12 cellular contexts compared by ENCODE assay signal in the genomic region with DNA sequence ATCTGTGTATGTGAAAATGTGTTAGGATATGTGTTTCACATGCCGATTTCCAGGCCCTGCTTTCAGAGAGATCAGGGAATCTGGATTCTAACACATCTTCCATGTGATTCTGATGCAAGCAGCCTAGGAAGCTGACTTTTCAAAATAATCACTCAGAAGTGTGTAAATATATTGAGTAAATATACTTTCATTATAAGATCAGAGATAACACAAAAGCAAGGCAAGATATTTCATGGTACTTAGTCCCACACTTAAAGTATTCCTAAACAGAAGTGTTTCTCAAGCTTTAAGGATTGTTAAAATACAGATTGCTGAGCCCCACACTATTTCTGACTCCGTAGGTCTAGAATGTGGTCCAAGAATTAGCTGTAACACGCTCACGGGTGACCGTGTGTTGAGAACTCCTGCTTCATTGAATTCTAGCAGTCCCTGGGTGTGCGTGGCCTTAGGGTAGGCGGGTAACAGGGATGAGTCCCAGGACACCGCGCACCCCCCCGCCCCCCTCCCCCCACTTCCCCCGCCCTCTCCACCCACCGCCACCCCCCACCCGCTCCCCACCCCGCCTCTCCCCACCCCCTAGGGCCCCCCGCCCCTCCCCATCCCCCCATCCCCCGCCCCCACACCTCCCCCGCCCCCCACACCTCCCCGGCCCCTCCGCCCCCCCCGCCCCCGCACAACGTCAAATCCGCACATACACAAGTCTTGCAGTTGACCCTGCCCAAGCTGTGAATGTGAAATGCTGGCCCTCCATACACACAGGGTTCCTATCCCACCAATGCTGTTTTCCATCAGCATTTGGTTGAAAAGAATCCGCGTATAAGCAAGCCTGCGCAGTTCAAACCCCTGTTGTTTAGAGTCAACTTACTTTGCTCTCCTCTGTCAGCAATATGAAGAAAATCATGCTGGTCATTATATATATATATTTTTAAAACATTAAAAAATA.
DNase-seq lines count a peak whose midpoint lies in the region; ATAC-seq and TF ChIP-seq lines count a peak whose summit lies in the region.
"Had no signal": no experiment of that assay in that cellular context is flagged by ENCODE, and none has a peak within 500 bp of the region (broad histone marks: within the 10 kb centered on the region; RNA-seq: fewer than 3 reads in every experiment).

No MANE protein-coding gene starts in this region.

- H3K4me1 ChIP-seq in DND-41 (ENCODE audit: insufficient read depth, low read length) (peaks cover 71% of the 10 kb centered on the region), neuronal stem cell (ENCODE audit: control insufficient read depth in 2 of 2, insufficient read depth in 1 of 2, low read depth in 1 of 2, low read length in 2 of 2) (peaks cover 0 to 3% of the 10 kb centered on the region in 2 donors)

- no peak overlapping the region for H2AK5ac ChIP-seq in neuronal stem cell (ENCODE audit: low read depth, low read length)

- peak overlapping the region; percentile 95 for H3K27ac Mint-ChIP-seq in activated naive CD8-positive, alpha-beta T cell treated with anti-CD3 and anti-CD28 coated beads, Interleukin-2, amount 10 ng/mL, durations not matched to agents 7 days and 5 days
- no peak overlapping the region for H3K27ac Mint-ChIP-seq in nephron progenitor cell

- no peak for TF ChIP-seq CTCF in DND-41 (IDR thresholded peaks at IDR 0.05; ENCODE audit: borderline replicate concordance, extremely low read depth, low read length, poor library complexity, severe bottlenecking)
- TF ChIP-seq CTCF in nephron progenitor cell (IDR thresholded peaks at IDR 0.05): no peak

- DNase-seq in DND-41 (no peak), neuronal stem cell (ENCODE audit: low spot score) (no peak), anterior cingulate cortex (lab: John Stamatoyannopoulos, UW) (no peak), NCI-H82 (lab: John Stamatoyannopoulos, UW) (no peak), nephron progenitor cell (no peak)
- DNase-seq in activated naive CD8-positive, alpha-beta T cell treated with anti-CD3 and anti-CD28 coated beads, Interleukin-2, amount 10 ng/mL, durations not matched to agents 7 days and 5 days: no peak
- DNase-seq: hippocampal formation, NCI-H2029 treated with DMSO at 0.1 percent for 48 hours, SJCRH30 had no signal

- H4K8ac ChIP-seq in neuronal stem cell (ENCODE audit: low read depth, low read length): no peak overlapping the region

- no peak overlapping the region for H2BK120ac ChIP-seq in neuronal stem cell (ENCODE audit: low read depth, low read length)

- no peak overlapping the region for H3K23ac ChIP-seq in neuronal stem cell (ENCODE audit: low read depth, low read length, poor library complexity)

- no peak overlapping the region for H3K14ac ChIP-seq in neuronal stem cell (ENCODE audit: low read length)

- H3K4me3 ChIP-seq in DND-41 (ENCODE audit: low read depth in 1 of 2, low read length in 2 of 2) (no peak overlapping the region), neuronal stem cell (ENCODE audit: low read length in 2 of 2) (no peak overlapping the region)
- H3K4me3 ChIP-seq: coronary artery, SJCRH30 had no signal

- H3K4me3 Mint-ChIP-seq in activated naive CD8-positive, alpha-beta T cell treated with anti-CD3 and anti-CD28 coated beads, Interleukin-2, amount 10 ng/mL, durations not matched to agents 7 days and 5 days: peak overlapping the region; percentile 48
- H3K4me3 Mint-ChIP-seq in nephron progenitor cell: no peak overlapping the region
- H3K4me3 Mint-ChIP-seq: neural crest cell had no signal

- no peak overlapping the region for H2BK12ac ChIP-seq in neuronal stem cell (ENCODE audit: low read length)

- POLR2A ChIA-PET in activated naive CD8-positive, alpha-beta T cell treated with anti-CD3 and anti-CD28 coated beads, Interleukin-2, amount 10 ng/mL, durations not matched to agents 7 days and 5 days (lab: Charles Lee): interaction anchor here (0.5 to 5.1 kb wide), 8 partner anchors 7 to 719 kb away, joined by 3 to 179 read pairs (median 6); partner anchors contain the start of gene SLC39A10

- H3K79me2 ChIP-seq in DND-41 (ENCODE audit: insufficient read depth, low read length): peaks cover 17% of the 10 kb centered on the region

- H3K4ac ChIP-seq in neuronal stem cell (ENCODE audit: low read length): no peak overlapping the region

- peaks cover 50% of the 10 kb centered on the region for H3K4me1 Mint-ChIP-seq in activated naive CD8-positive, alpha-beta T cell treated with anti-CD3 and anti-CD28 coated beads, Interleukin-2, amount 10 ng/mL, durations not matched to agents 7 days and 5 days
- H3K4me1 Mint-ChIP-seq in nephron progenitor cell: no peaks in the 10 kb centered on the region
- H3K4me1 Mint-ChIP-seq: neural crest cell had no signal

- H2BK15ac ChIP-seq in neuronal stem cell (ENCODE audit: low read length): no peak overlapping the region

- H4K91ac ChIP-seq in neuronal stem cell (ENCODE audit: low read depth, low read length, poor library complexity): no peak overlapping the region

- H3K36me3 ChIP-seq in DND-41 (ENCODE audit: insufficient read depth, low read length) (no peaks in the 10 kb centered on the region), neuronal stem cell (replicated peaks in 1 of 2; ENCODE audit: control insufficient read depth in 2 of 2, insufficient read depth in 2 of 2, low read length in 2 of 2) (no peaks in the 10 kb centered on the region)
- H3K36me3 ChIP-seq: SJCRH30 had no signal

- H3K27ac ChIP-seq in DND-41 (ENCODE audit: low read length) (peak overlapping the region; percentile 98), neuronal stem cell (replicated peaks; ENCODE audit: low read length) (no peak overlapping the region)
- H3K27ac ChIP-seq: coronary artery, SJCRH30 had no signal

- no peaks in the 10 kb centered on the region for H3K9me3 ChIP-seq in DND-41 (ENCODE audit: insufficient read depth, low read length, severe bottlenecking)
- peaks cover 0 to 1% of the 10 kb centered on the region in 2 donors for H3K9me3 ChIP-seq in neuronal stem cell (replicated peaks in 1 of 2; ENCODE audit: control insufficient read depth in 2 of 2, insufficient read depth in 1 of 2, low read depth in 1 of 2, low read length in 2 of 2)
- H3K9me3 ChIP-seq: SJCRH30 had no signal

- H3K27me3 ChIP-seq in DND-41 (ENCODE audit: insufficient read depth, low read length, poor library complexity): no peaks in the 10 kb centered on the region
- H3K27me3 ChIP-seq in neuronal stem cell (ENCODE audit: control insufficient read depth in 3 of 3, insufficient read depth in 3 of 3, low read depth in 1 of 3, low read length in 3 of 3): no peaks in the 10 kb centered on the region
- H3K27me3 ChIP-seq: SJCRH30 had no signal

- H2BK5ac ChIP-seq in neuronal stem cell (ENCODE audit: low read length): no peak overlapping the region

- no CpG with 5 or more reads among the region's 26 CpGs for WGBS in neuronal stem cell (ENCODE audit: extremely low coverage in 2 of 2, insufficient read length in 2 of 2, insufficient replicate concordance in 1 of 2), 2 donors

- no peaks in the 10 kb centered on the region for H3K79me1 ChIP-seq in neuronal stem cell (ENCODE audit: low read depth, low read length)

- peak overlapping the region; percentile 59 for H2AFZ ChIP-seq in DND-41 (ENCODE audit: low read depth, low read length)
- H2AFZ ChIP-seq in neuronal stem cell (ENCODE audit: low read length): no peak overlapping the region

- ATAC-seq in DND-41 (ENCODE audit: insufficient read depth, low read depth) (no peak), HG03439 (IDR thresholded peaks at IDR 0.05; ENCODE audit: unreplicated experiment) (peak; percentile 2)
- no peak for ATAC-seq in activated naive CD8-positive, alpha-beta T cell treated with anti-CD3 and anti-CD28 coated beads, Interleukin-2, amount 10 ng/mL, durations not matched to agents 7 days and 5 days (ENCODE audit: low read depth)

- no peaks in the 10 kb centered on the region for H3K9me3 Mint-ChIP-seq in activated naive CD8-positive, alpha-beta T cell treated with anti-CD3 and anti-CD28 coated beads, Interleukin-2, amount 10 ng/mL, durations not matched to agents 7 days and 5 days
- H3K9me3 Mint-ChIP-seq in nephron progenitor cell: peaks cover 6% of the 10 kb centered on the region

- H3K36me3 Mint-ChIP-seq in activated naive CD8-positive, alpha-beta T cell treated with anti-CD3 and anti-CD28 coated beads, Interleukin-2, amount 10 ng/mL, durations not matched to agents 7 days and 5 days: peaks cover 7% of the 10 kb centered on the region
- no peaks in the 10 kb centered on the region for H3K36me3 Mint-ChIP-seq in nephron progenitor cell (ENCODE audit: low read depth)

- H4K20me1 ChIP-seq in DND-41 (ENCODE audit: insufficient read depth, low read length): no peaks in the 10 kb centered on the region

- peak overlapping the region; percentile 65 for H3K9ac ChIP-seq in DND-41 (ENCODE audit: low read depth, low read length)
- H3K9ac ChIP-seq in neuronal stem cell (ENCODE audit: low read depth, low read length, poor library complexity): no peak overlapping the region

- peak overlapping the region; percentile 42 for H3K18ac ChIP-seq in neuronal stem cell (ENCODE audit: low read length)

- H3K4me2 ChIP-seq in DND-41 (ENCODE audit: insufficient read depth, low read length) (no peak overlapping the region), neuronal stem cell (ENCODE audit: insufficient read depth, low read length, poor library complexity, severe bottlenecking) (no peak overlapping the region)

- no peaks in the 10 kb centered on the region for H3K27me3 Mint-ChIP-seq in activated naive CD8-positive, alpha-beta T cell treated with anti-CD3 and anti-CD28 coated beads, Interleukin-2, amount 10 ng/mL, durations not matched to agents 7 days and 5 days
- no peaks in the 10 kb centered on the region for H3K27me3 Mint-ChIP-seq in nephron progenitor cell (ENCODE audit: low read depth, poor library complexity)
